Comparison of ENCODE assay signal across 1 cellular context in the genomic region with DNA sequence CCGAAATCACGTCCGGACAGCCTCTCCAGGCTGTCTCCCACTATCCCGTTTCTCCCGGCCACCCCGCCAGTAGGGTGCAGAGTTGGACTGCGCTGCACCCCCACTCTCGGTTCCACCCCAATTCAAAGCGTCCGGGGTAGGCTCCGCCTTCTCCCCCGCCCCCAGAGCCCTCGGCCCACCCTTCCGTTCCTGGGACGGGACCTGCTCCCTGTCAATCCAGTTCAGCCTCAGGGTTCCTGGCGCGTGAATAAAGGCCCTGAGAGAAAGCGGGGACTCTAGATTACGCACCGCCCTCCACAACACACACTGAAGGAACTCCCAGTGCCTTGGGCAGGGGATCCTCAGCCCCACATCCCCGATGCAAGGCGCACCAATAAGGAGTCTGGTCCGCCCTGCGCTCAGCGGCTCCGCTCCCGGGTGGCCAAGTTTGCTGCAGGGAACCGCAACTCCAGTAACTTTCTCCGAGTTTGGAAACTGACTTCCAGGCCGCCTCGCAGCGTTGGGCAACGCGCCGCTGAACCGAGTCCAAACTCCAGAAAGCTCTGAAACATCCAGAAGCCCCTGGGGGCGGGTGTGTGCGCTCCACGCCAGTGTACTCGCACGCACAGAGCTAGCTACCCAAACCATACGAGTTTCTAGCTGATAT.
TF ChIP-seq lines count a peak whose summit lies in the region.

No MANE protein-coding gene starts in this region.

TF ChIP-seq in HEK293, 187 proteins besides CTCF, POLR2A, EP300 and RAD21 (continued from another document and continues in another):
- TF ChIP-seq ZNF114 (tag by site-specific recombination; IDR thresholded peaks at IDR 0.05) (no peak), IKZF3 (tag by site-specific recombination; IDR thresholded peaks at IDR 0.05) (0 out of 2 replicates have a peak, but pooled peaks have one; percentile 33), ZNF561 (tag by site-specific recombination; IDR thresholded peaks at IDR 0.05; ENCODE audit: borderline replicate concordance) (no peak), ZNF555 (tag by site-specific recombination; conservative IDR thresholded peaks at IDR 0.05) (no peak), BCL11A (tag by site-specific recombination; IDR thresholded peaks at IDR 0.05; ENCODE audit: low read depth) (no peak), ZNF623 (tag by site-specific recombination; IDR thresholded peaks at IDR 0.05) (no peak; the same call in 1 of the 2 replicates), YY2 (tag by site-specific recombination; IDR thresholded peaks at IDR 0.05) (no peak), ZNF610 (tag by site-specific recombination; IDR thresholded peaks at IDR 0.05; ENCODE audit: borderline replicate concordance) (no peak), ZBTB1 (tag by site-specific recombination; IDR thresholded peaks at IDR 0.05) (no peak), ZNF48 (tag by site-specific recombination; IDR thresholded peaks at IDR 0.05) (no peak), SP7 (tag by site-specific recombination; IDR thresholded peaks at IDR 0.05) (peak; percentile 19), ZNF426 (tag by site-specific recombination; IDR thresholded peaks at IDR 0.05) (no peak), RBAK (tag by site-specific recombination; IDR thresholded peaks at IDR 0.05) (no peak), KLF8 (tag by site-specific recombination; IDR thresholded peaks at IDR 0.05) (peak; percentile 56; the same call in 1 of the 2 replicates), ZXDB (tag by site-specific recombination; IDR thresholded peaks at IDR 0.05) (peak; percentile 57), ZNF404 (tag by site-specific recombination; IDR thresholded peaks at IDR 0.05) (no peak), GLI4 (tag by site-specific recombination; IDR thresholded peaks at IDR 0.05) (no peak), ZEB2 (tag by site-specific recombination; IDR thresholded peaks at IDR 0.05) (peak; percentile 23; the same call in 1 of the 2 replicates), ZNF184 (tag by site-specific recombination; IDR thresholded peaks at IDR 0.05) (no peak), TCF7L2 (IDR thresholded peaks at IDR 0.05; ENCODE audit: borderline replicate concordance, low read depth, low read length) (no peak), ZNF530 (tag by site-specific recombination; IDR thresholded peaks at IDR 0.05; ENCODE audit: low read depth) (no peak), ZNF677 (tag by site-specific recombination; IDR thresholded peaks at IDR 0.05) (no peak), BCL11B (tag by site-specific recombination; IDR thresholded peaks at IDR 0.05; ENCODE audit: low read depth) (no peak), ZNF76 (tag by site-specific recombination; IDR thresholded peaks at IDR 0.05; ENCODE audit: borderline replicate concordance, low read depth) (no peak), ZNF529 (tag by site-specific recombination; IDR thresholded peaks at IDR 0.05; ENCODE audit: insufficient replicate concordance) (no peak), ZIC2 (tag by site-specific recombination; IDR thresholded peaks at IDR 0.05) (no peak), ZNF621 (tag by site-specific recombination; IDR thresholded peaks at IDR 0.05) (no peak), ZBTB8A (tag by site-specific recombination; IDR thresholded peaks at IDR 0.05) (peak; percentile 81), ZNF394 (tag by site-specific recombination; IDR thresholded peaks at IDR 0.05; ENCODE audit: borderline replicate concordance) (no peak), ZNF202 (tag by site-specific recombination; IDR thresholded peaks at IDR 0.05; ENCODE audit: borderline replicate concordance) (no peak), SALL2 (tag by site-specific recombination; IDR thresholded peaks at IDR 0.05; ENCODE audit: borderline replicate concordance) (no peak), ZNF169 (tag by site-specific recombination; IDR thresholded peaks at IDR 0.05) (no peak), ZNF600 (tag by site-specific recombination; IDR thresholded peaks at IDR 0.05) (no peak), ZNF596 (tag by site-specific recombination; IDR thresholded peaks at IDR 0.05) (no peak), ZNF501 (tag by site-specific recombination; IDR thresholded peaks at IDR 0.05) (no peak), GLIS1 (tag by site-specific recombination; IDR thresholded peaks at IDR 0.05) (peak; percentile 35; the same call in 1 of the 2 replicates)
- TF ChIP-seq, protein P1, sequence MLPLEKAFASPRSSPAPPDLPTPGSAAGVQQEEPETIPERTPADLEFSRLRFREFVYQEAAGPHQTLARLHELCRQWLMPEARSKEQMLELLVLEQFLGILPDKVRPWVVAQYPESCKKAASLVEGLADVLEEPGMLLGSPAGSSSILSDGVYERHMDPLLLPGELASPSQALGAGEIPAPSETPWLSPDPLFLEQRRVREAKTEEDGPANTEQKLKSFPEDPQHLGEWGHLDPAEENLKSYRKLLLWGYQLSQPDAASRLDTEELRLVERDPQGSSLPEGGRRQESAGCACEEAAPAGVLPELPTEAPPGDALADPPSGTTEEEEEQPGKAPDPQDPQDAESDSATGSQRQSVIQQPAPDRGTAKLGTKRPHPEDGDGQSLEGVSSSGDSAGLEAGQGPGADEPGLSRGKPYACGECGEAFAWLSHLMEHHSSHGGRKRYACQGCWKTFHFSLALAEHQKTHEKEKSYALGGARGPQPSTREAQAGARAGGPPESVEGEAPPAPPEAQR (tag by site-specific recombination; IDR thresholded peaks at IDR 0.05): no peak
- TF ChIP-seq, protein P2, sequence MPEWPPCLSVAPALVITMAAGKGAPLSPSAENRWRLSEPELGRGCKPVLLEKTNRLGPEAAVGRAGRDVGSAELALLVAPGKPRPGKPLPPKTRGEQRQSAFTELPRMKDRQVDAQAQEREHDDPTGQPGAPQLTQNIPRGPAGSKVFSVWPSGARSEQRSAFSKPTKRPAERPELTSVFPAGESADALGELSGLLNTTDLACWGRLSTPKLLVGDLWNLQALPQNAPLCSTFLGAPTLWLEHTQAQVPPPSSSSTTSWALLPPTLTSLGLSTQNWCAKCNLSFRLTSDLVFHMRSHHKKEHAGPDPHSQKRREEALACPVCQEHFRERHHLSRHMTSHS (tag by site-specific recombination; IDR thresholded peaks at IDR 0.05): no peak
- TF ChIP-seq, protein P3, sequence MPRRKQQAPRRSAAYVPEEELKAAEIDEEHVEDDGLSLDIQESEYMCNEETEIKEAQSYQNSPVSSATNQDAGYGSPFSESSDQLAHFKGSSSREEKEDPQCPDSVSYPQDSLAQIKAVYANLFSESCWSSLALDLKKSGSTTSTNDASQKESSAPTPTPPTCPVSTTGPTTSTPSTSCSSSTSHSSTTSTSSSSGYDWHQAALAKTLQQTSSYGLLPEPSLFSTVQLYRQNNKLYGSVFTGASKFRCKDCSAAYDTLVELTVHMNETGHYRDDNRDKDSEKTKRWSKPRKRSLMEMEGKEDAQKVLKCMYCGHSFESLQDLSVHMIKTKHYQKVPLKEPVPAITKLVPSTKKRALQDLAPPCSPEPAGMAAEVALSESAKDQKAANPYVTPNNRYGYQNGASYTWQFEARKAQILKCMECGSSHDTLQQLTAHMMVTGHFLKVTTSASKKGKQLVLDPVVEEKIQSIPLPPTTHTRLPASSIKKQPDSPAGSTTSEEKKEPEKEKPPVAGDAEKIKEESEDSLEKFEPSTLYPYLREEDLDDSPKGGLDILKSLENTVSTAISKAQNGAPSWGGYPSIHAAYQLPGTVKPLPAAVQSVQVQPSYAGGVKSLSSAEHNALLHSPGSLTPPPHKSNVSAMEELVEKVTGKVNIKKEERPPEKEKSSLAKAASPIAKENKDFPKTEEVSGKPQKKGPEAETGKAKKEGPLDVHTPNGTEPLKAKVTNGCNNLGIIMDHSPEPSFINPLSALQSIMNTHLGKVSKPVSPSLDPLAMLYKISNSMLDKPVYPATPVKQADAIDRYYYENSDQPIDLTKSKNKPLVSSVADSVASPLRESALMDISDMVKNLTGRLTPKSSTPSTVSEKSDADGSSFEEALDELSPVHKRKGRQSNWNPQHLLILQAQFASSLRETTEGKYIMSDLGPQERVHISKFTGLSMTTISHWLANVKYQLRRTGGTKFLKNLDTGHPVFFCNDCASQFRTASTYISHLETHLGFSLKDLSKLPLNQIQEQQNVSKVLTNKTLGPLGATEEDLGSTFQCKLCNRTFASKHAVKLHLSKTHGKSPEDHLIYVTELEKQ (tag by site-specific recombination; IDR thresholded peaks at IDR 0.05; ENCODE audit: borderline replicate concordance): no peak
- TF ChIP-seq, protein P4, sequence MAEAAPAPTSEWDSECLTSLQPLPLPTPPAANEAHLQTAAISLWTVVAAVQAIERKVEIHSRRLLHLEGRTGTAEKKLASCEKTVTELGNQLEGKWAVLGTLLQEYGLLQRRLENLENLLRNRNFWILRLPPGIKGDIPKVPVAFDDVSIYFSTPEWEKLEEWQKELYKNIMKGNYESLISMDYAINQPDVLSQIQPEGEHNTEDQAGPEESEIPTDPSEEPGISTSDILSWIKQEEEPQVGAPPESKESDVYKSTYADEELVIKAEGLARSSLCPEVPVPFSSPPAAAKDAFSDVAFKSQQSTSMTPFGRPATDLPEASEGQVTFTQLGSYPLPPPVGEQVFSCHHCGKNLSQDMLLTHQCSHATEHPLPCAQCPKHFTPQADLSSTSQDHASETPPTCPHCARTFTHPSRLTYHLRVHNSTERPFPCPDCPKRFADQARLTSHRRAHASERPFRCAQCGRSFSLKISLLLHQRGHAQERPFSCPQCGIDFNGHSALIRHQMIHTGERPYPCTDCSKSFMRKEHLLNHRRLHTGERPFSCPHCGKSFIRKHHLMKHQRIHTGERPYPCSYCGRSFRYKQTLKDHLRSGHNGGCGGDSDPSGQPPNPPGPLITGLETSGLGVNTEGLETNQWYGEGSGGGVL (tag by site-specific recombination; IDR thresholded peaks at IDR 0.05): peak; percentile 55
- TF ChIP-seq, protein P5, sequence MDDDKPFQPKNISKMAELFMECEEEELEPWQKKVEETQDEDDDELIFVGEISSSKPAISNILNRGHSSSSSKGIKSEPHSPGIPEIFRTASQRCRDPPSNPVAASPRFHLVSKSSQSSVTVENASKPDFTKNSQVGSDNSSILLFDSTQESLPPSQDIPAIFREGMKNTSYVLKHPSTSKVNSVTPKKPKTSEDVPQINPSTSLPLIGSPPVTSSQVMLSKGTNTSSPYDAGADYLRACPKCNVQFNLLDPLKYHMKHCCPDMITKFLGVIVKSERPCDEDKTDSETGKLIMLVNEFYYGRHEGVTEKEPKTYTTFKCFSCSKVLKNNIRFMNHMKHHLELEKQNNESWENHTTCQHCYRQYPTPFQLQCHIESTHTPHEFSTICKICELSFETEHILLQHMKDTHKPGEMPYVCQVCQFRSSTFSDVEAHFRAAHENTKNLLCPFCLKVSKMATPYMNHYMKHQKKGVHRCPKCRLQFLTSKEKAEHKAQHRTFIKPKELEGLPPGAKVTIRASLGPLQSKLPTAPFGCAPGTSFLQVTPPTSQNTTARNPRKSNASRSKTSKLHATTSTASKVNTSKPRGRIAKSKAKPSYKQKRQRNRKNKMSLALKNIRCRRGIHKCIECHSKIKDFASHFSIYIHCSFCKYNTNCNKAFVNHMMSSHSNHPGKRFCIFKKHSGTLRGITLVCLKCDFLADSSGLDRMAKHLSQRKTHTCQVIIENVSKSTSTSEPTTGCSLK (tag by site-specific recombination; IDR thresholded peaks at IDR 0.05): no peak
- TF ChIP-seq, protein P6, sequence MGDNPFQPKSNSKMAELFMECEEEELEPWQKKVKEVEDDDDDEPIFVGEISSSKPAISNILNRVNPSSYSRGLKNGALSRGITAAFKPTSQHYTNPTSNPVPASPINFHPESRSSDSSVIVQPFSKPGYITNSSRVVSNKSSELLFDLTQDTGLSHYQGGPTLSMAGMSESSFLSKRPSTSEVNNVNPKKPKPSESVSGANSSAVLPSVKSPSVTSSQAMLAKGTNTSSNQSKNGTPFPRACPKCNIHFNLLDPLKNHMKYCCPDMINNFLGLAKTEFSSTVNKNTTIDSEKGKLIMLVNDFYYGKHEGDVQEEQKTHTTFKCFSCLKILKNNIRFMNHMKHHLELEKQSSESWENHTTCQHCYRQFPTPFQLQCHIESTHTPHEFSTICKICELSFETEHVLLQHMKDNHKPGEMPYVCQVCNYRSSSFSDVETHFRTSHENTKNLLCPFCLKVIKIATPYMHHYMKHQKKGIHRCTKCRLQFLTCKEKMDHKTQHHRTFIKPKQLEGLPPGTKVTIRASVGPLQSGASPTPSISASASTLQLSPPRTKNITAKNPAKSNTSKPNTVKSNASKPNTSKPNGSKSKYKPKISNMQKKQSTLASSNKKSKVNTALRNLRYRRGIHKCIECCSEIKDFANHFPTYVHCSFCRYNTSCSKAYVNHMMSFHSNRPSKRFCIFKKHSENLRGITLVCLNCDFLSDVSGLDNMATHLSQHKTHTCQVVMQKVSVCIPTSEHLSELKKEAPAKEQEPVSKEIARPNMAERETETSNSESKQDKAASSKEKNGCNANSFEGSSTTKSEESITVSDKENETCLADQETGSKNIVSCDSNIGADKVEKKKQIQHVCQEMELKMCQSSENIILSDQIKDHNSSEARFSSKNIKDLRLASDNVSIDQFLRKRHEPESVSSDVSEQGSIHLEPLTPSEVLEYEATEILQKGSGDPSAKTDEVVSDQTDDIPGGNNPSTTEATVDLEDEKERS (tag by site-specific recombination; IDR thresholded peaks at IDR 0.05): no peak
- TF ChIP-seq, protein P7, sequence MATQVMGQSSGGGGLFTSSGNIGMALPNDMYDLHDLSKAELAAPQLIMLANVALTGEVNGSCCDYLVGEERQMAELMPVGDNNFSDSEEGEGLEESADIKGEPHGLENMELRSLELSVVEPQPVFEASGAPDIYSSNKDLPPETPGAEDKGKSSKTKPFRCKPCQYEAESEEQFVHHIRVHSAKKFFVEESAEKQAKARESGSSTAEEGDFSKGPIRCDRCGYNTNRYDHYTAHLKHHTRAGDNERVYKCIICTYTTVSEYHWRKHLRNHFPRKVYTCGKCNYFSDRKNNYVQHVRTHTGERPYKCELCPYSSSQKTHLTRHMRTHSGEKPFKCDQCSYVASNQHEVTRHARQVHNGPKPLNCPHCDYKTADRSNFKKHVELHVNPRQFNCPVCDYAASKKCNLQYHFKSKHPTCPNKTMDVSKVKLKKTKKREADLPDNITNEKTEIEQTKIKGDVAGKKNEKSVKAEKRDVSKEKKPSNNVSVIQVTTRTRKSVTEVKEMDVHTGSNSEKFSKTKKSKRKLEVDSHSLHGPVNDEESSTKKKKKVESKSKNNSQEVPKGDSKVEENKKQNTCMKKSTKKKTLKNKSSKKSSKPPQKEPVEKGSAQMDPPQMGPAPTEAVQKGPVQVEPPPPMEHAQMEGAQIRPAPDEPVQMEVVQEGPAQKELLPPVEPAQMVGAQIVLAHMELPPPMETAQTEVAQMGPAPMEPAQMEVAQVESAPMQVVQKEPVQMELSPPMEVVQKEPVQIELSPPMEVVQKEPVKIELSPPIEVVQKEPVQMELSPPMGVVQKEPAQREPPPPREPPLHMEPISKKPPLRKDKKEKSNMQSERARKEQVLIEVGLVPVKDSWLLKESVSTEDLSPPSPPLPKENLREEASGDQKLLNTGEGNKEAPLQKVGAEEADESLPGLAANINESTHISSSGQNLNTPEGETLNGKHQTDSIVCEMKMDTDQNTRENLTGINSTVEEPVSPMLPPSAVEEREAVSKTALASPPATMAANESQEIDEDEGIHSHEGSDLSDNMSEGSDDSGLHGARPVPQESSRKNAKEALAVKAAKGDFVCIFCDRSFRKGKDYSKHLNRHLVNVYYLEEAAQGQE (tag by site-specific recombination; IDR thresholded peaks at IDR 0.05): no peak
- TF ChIP-seq, protein P8, sequence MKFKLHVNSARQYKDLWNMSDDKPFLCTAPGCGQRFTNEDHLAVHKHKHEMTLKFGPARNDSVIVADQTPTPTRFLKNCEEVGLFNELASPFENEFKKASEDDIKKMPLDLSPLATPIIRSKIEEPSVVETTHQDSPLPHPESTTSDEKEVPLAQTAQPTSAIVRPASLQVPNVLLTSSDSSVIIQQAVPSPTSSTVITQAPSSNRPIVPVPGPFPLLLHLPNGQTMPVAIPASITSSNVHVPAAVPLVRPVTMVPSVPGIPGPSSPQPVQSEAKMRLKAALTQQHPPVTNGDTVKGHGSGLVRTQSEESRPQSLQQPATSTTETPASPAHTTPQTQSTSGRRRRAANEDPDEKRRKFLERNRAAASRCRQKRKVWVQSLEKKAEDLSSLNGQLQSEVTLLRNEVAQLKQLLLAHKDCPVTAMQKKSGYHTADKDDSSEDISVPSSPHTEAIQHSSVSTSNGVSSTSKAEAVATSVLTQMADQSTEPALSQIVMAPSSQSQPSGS (tag by site-specific recombination; IDR thresholded peaks at IDR 0.05; ENCODE audit: low read depth): no peak
